8 cellular contexts compared by ENCODE assay signal in genomic region chr16:2023098-2023925, GRCh38. TPM values are rescaled to one million over a fixed set of nuclear protein-coding genes. Genes with fewer than 3 reads are reported as not detected.
DNase-seq lines count a peak whose midpoint lies in the region; ATAC-seq lines count a peak whose summit lies in the region.

No MANE protein-coding gene starts in this region.

- peak overlapping the region; percentile 60 for H3K9ac ChIP-seq in endocrine pancreas (ENCODE audit: control insufficient read depth, insufficient read depth, low read length)

- no peaks in the 10 kb centered on the region for H3K4me1 ChIP-seq in endocrine pancreas (ENCODE audit: control insufficient read depth, insufficient read depth, low read length)

- peak; percentile 73 for ATAC-seq in GM18868 (IDR thresholded peaks at IDR 0.05; ENCODE audit: unreplicated experiment)
- peak; percentile 69 for ATAC-seq in HG03460 (IDR thresholded peaks at IDR 0.05; ENCODE audit: unreplicated experiment)

- peak; percentile 97 for DNase-seq in AG08396 (ENCODE audit: low spot score)
- DNase-seq in NK-92 treated with Interleukin-12 subunit alpha and Interleukin-12 subunit beta, amount 100 ng/mL, for 24 hours (lab: John Stamatoyannopoulos, UW), result peak; percentile 83
- peak; percentile 91 to 99 (median 96) for DNase-seq in activated CD8-positive, alpha-beta memory T cell treated with anti-CD3 and anti-CD28 coated beads for 48 hours (ENCODE audit: low read depth in 2 of 3, low spot score in 2 of 3)
- DNase-seq in mesenteric fat pad (ENCODE audit: low spot score), result peak; percentile 98
- peak; percentile 92 for DNase-seq in stimulated activated CD8-positive, alpha-beta memory T cell treated with anti-CD3 and anti-CD28 coated beads, Interleukin-15, amount 100 ng/mL, for 1 hour (ENCODE audit: low read depth)

- H3K9me3 ChIP-seq in endocrine pancreas (ENCODE audit: control insufficient read depth, low read length), result no peaks in the 10 kb centered on the region

- H3K27me3 ChIP-seq in endocrine pancreas (ENCODE audit: control insufficient read depth, insufficient read depth, low read length), result no peaks in the 10 kb centered on the region

- no peak overlapping the region for H3K4me3 ChIP-seq in endocrine pancreas (ENCODE audit: control insufficient read depth, insufficient read depth, low read length)

- H3K36me3 ChIP-seq in endocrine pancreas (ENCODE audit: control insufficient read depth, insufficient read depth, low read length), result no peaks in the 10 kb centered on the region

RNA-seq across cellular contexts. Expression of gene NHERF2, which starts 3.4 kb away (rescaled TPM):
- total RNA-seq in mesenteric fat pad, result 238 TPM

RNA-seq across cellular contexts. Expression of gene NPW, which starts 3.7 kb away (rescaled TPM):
- total RNA-seq in mesenteric fat pad, result 0.58 TPM

RNA-seq across cellular contexts. Expression of gene ZNF598, which starts 13.7 kb away (rescaled TPM):
- total RNA-seq in mesenteric fat pad, result 50.5 TPM

RNA-seq across cellular contexts. Expression of gene NTHL1, which starts 24.3 kb away (rescaled TPM):
- total RNA-seq in mesenteric fat pad, result 9.9 TPM

RNA-seq across cellular contexts. Expression of gene TSC2, which starts 24.5 kb away (rescaled TPM):
- 88.3 TPM for total RNA-seq in mesenteric fat pad
